In genomic region chr2:182496596-182496995, GRCh38 we compare ENCODE assay signal across 20 cellular contexts.
DNase-seq lines count a peak whose midpoint lies in the region; ATAC-seq and TF ChIP-seq lines count a peak whose summit lies in the region.
"Had no signal": no experiment of that assay in that cellular context is flagged by ENCODE, and none has a peak within 500 bp of the region (broad histone marks: within the 10 kb centered on the region; RNA-seq: fewer than 3 reads in every experiment).

No MANE protein-coding gene starts in this region.

- no peaks in the 10 kb centered on the region for H3K27me3 Mint-ChIP-seq in HFFc6 (ENCODE audit: insufficient read depth)
- H3K27me3 Mint-ChIP-seq in activated T-cell treated with anti-CD3 and anti-CD28 coated beads, Interleukin-2, amount 50 U/mL, for 72 hours (ENCODE audit: low read depth), result no peaks in the 10 kb centered on the region
- H3K27me3 Mint-ChIP-seq in activated naive CD8-positive, alpha-beta T cell treated with anti-CD3 and anti-CD28 coated beads, Interleukin-2, amount 50 U/mL, for 24 hours, result no peaks in the 10 kb centered on the region

- no peaks in the 10 kb centered on the region for H3K9me3 Mint-ChIP-seq in HFFc6
- peaks cover 0 to 2% of the 10 kb centered on the region in 2 donors for H3K9me3 Mint-ChIP-seq in activated T-cell treated with anti-CD3 and anti-CD28 coated beads, Interleukin-2, amount 50 U/mL, for 72 hours
- H3K9me3 Mint-ChIP-seq in activated naive CD8-positive, alpha-beta T cell treated with anti-CD3 and anti-CD28 coated beads, Interleukin-2, amount 50 U/mL, for 24 hours, result no peaks in the 10 kb centered on the region

- H3K4me3 Mint-ChIP-seq in HFFc6, result no peak overlapping the region
- H3K4me3 Mint-ChIP-seq in activated T-cell treated with anti-CD3 and anti-CD28 coated beads, Interleukin-2, amount 50 U/mL, for 72 hours, result no peak overlapping the region
- no peak overlapping the region for H3K4me3 Mint-ChIP-seq in activated naive CD8-positive, alpha-beta T cell treated with anti-CD3 and anti-CD28 coated beads, Interleukin-2, amount 50 U/mL, for 24 hours

- no peak for TF ChIP-seq CTCF in fibroblast of pulmonary artery (IDR thresholded peaks at IDR 0.05; ENCODE audit: low read length, missing control alignments)
- no peak for TF ChIP-seq CTCF in HFFc6 (IDR thresholded peaks at IDR 0.05)

- DNase-seq in NCI-H82 (lab: John Stamatoyannopoulos, UW), result peak; percentile 9
- no peak for DNase-seq in NCI-H82 treated with DMSO at 0.1 percent for 48 hours (lab: John Stamatoyannopoulos, UW; ENCODE audit: unreplicated experiment)
- peak; percentile 4 for DNase-seq in fibroblast of pulmonary artery (ENCODE audit: low read depth)
- peak; percentile 3 for DNase-seq in mesenchymal stem cell
- DNase-seq in HFFc6, result no peak
- no peak for DNase-seq in germinal center (ENCODE audit: low spot score)
- DNase-seq in activated T-cell treated with anti-CD3 and anti-CD28 coated beads, Interleukin-2, amount 50 U/mL, for 72 hours, result no peak
- DNase-seq in activated naive CD8-positive, alpha-beta T cell treated with anti-CD3 and anti-CD28 coated beads, Interleukin-2, amount 50 U/mL, for 24 hours, result no peak
- DNase-seq: AML-193, DMS79, MM.1S, NCI-H1092, NCI-H2081, NCI-H748 treated with DMSO at 0.1 percent for 48 hours, PC-3, RPMI8226, SIG-M5 had no signal

- H3K4me3 ChIP-seq in fibroblast of pulmonary artery (replicated peaks; ENCODE audit: low read depth, low read length) (no peak overlapping the region), mesenchymal stem cell (ENCODE audit: insufficient read depth in 1 of 2, low read depth in 1 of 2, low read length in 2 of 2) (no peak overlapping the region)

- H3K36me3 ChIP-seq in mesenchymal stem cell (ENCODE audit: control insufficient read depth in 1 of 2, insufficient read depth in 2 of 2, low read depth in 1 of 2, low read length in 2 of 2), result no peaks in the 10 kb centered on the region

- H3K4ac ChIP-seq in mesenchymal stem cell (ENCODE audit: low read depth in 1 of 2, low read length in 2 of 2), result peak overlapping the region in 1 of 2 experiments; percentile 3

- H2BK12ac ChIP-seq in mesenchymal stem cell (ENCODE audit: low read length in 2 of 2), result no peak overlapping the region

- H4K91ac ChIP-seq in mesenchymal stem cell (ENCODE audit: low read length), result peak overlapping the region; percentile 82

- no peak overlapping the region for H3K27ac ChIP-seq in mesenchymal stem cell (ENCODE audit: low read length, poor library complexity, severe bottlenecking)
- H3K27ac ChIP-seq: 22Rv1, C4-2B had no signal

- no peak overlapping the region for H2BK120ac ChIP-seq in mesenchymal stem cell (ENCODE audit: low read depth, low read length)

- no peak for ATAC-seq in activated T-cell treated with anti-CD3 and anti-CD28 coated beads, Interleukin-2, amount 50 U/mL, for 72 hours (replicated peaks in 1 of 2)
- ATAC-seq in activated naive CD8-positive, alpha-beta T cell treated with anti-CD3 and anti-CD28 coated beads, Interleukin-2, amount 50 U/mL, for 24 hours, result no peak
- ATAC-seq: PC-3, SK-N-SH treated with all-trans-retinoic acid at 6 μM for 48 hours had no signal

- H4K8ac ChIP-seq in mesenchymal stem cell (ENCODE audit: low read length), result peak overlapping the region; percentile 52

- no peaks in the 10 kb centered on the region for H3K36me3 Mint-ChIP-seq in HFFc6 (ENCODE audit: low read depth)
- H3K36me3 Mint-ChIP-seq in activated T-cell treated with anti-CD3 and anti-CD28 coated beads, Interleukin-2, amount 50 U/mL, for 72 hours (ENCODE audit: insufficient read depth in 2 of 2), result no peaks in the 10 kb centered on the region
- H3K36me3 Mint-ChIP-seq in activated naive CD8-positive, alpha-beta T cell treated with anti-CD3 and anti-CD28 coated beads, Interleukin-2, amount 50 U/mL, for 24 hours (ENCODE audit: low read depth), result no peaks in the 10 kb centered on the region

- no peaks in the 10 kb centered on the region for H3K4me1 Mint-ChIP-seq in HFFc6 (ENCODE audit: low read depth)
- no peaks in the 10 kb centered on the region for H3K4me1 Mint-ChIP-seq in activated T-cell treated with anti-CD3 and anti-CD28 coated beads, Interleukin-2, amount 50 U/mL, for 72 hours (ENCODE audit: low read depth)
- H3K4me1 Mint-ChIP-seq in activated naive CD8-positive, alpha-beta T cell treated with anti-CD3 and anti-CD28 coated beads, Interleukin-2, amount 50 U/mL, for 24 hours, result no peaks in the 10 kb centered on the region

- peaks cover 2% of the 10 kb centered on the region for H3K79me1 ChIP-seq in mesenchymal stem cell (replicated peaks; ENCODE audit: low read length, poor library complexity, severe bottlenecking)

- H3K27me3 ChIP-seq in mesenchymal stem cell (ENCODE audit: control insufficient read depth in 1 of 2, insufficient read depth in 1 of 2, low read length in 2 of 2), result no peaks in the 10 kb centered on the region

- no peak overlapping the region for H2AK5ac ChIP-seq in mesenchymal stem cell (ENCODE audit: low read length, severe bottlenecking)

- no peak overlapping the region for H2AFZ ChIP-seq in mesenchymal stem cell (ENCODE audit: low read depth, low read length)

- H3K14ac ChIP-seq in mesenchymal stem cell (ENCODE audit: low read length in 2 of 2), result peak overlapping the region in 1 of 2 experiments; percentile 44

- no peak overlapping the region for H3K18ac ChIP-seq in mesenchymal stem cell (ENCODE audit: low read depth in 1 of 2, low read length in 2 of 2)

- no peak overlapping the region for H3K23ac ChIP-seq in mesenchymal stem cell (ENCODE audit: low read length in 2 of 2)

- no peak overlapping the region for H3K27ac Mint-ChIP-seq in HFFc6
- no peak overlapping the region for H3K27ac Mint-ChIP-seq in activated T-cell treated with anti-CD3 and anti-CD28 coated beads, Interleukin-2, amount 50 U/mL, for 72 hours
- H3K27ac Mint-ChIP-seq in activated naive CD8-positive, alpha-beta T cell treated with anti-CD3 and anti-CD28 coated beads, Interleukin-2, amount 50 U/mL, for 24 hours, result no peak overlapping the region

- H3K4me2 ChIP-seq in mesenchymal stem cell (ENCODE audit: low read length, poor library complexity, severe bottlenecking), result no peak overlapping the region

- H2BK5ac ChIP-seq in mesenchymal stem cell (ENCODE audit: low read depth, low read length, poor library complexity, severe bottlenecking), result no peak overlapping the region

- no peak overlapping the region for H3K9ac ChIP-seq in mesenchymal stem cell (ENCODE audit: low read length)

- 99% methylated on average over 2 of the region's 2 CpGs for WGBS in mesenchymal stem cell

- no peak overlapping the region for H2BK15ac ChIP-seq in mesenchymal stem cell (ENCODE audit: low read depth, poor library complexity, severe bottlenecking)

- H3K9me3 ChIP-seq in mesenchymal stem cell (ENCODE audit: control insufficient read depth, low read length), result no peaks in the 10 kb centered on the region

- H3K4me1 ChIP-seq in mesenchymal stem cell (ENCODE audit: control insufficient read depth, insufficient read depth, low read depth, low read length), result peaks cover 3% of the 10 kb centered on the region

Comparison
In these comparisons a context has a peak if more than half of its experiments do, and no peak if none do; other contexts are left out.
1. DNase-seq: peak in NCI-H82 (single experiment), fibroblast of pulmonary artery (single experiment) and mesenchymal stem cell (single experiment); none in NCI-H82 treated with DMSO at 0.1 percent for 48 hours (single experiment), HFFc6 (single experiment), germinal center (single experiment), activated T-cell treated with anti-CD3 and anti-CD28 coated beads, Interleukin-2, amount 50 U/mL, for 72 hours (0 of 2) and activated naive CD8-positive, alpha-beta T cell treated with anti-CD3 and anti-CD28 coated beads, Interleukin-2, amount 50 U/mL, for 24 hours (single experiment).